In the genomic region with DNA sequence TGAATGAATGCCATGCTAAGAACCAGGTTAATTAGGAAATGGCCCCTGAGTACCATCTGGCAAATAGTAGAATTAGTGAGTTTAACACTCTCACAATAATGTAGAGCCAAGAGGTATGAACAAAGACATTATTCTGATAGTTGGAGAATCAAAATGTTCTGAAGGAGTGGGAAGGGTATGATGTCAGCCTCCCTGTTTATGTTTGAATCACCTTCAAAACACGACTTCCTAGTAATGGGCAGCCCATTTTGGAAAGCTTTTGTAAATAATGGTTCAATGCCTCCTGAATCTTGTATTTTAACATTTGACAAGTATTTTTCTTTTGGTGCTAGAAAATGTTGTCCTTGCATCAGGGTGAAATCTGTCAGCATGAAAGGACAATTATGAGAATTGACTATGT, we compare ENCODE assay signal across 28 cellular contexts.
"Had no signal": no experiment of that assay in that cellular context is flagged by ENCODE, and none has a peak within 500 bp of the region (broad histone marks: within the 10 kb centered on the region; RNA-seq: fewer than 3 reads in every experiment).

No MANE protein-coding gene starts in this region.

- H3K27me3 ChIP-seq: adrenal gland, brain microvascular endothelial cell, cardiac muscle cell had no signal

- H3K4me3 ChIP-seq: adrenal gland, cardiac muscle cell, K562, SK-N-MC had no signal

- H3K9me3 ChIP-seq: adrenal gland had no signal

- DNase-seq: activated CD4-positive, alpha-beta T cell treated with anti-CD3 and anti-CD28 coated beads for 48 hours; activated CD4-positive, alpha-beta T cell treated with anti-CD3 and anti-CD28 coated beads, Interleukin-2, amount 50 U/mL, for 4 hours; activated CD8-positive, alpha-beta memory T cell treated with anti-CD3 and anti-CD28 coated beads, Interleukin-2, amount 50 U/mL, for 48 hours; activated CD8-positive, alpha-beta T cell treated with anti-CD3 and anti-CD28 coated beads, Interleukin-2, amount 10 ng/mL, durations not matched to agents 7 days and 5 days; activated naive CD4-positive, alpha-beta T cell treated with anti-CD3 and anti-CD28 coated beads, Interleukin-2, amount 50 U/mL, for 16 hours; activated naive CD8-positive, alpha-beta T cell treated with anti-CD3 and anti-CD28 coated beads, Interleukin-2, amount 10 ng/mL, durations not matched to agents 7 days and 5 days; activated T-cell treated with anti-CD3 and anti-CD28 coated beads, Interleukin-2, amount 50 U/mL, for 1 hour; adrenal gland; aorta; brain microvascular endothelial cell; Karpas-422; NCI-H1048; NCI-H1930; NCI-H2107; NCI-H2171 treated with DMSO at 0.1 percent for 48 hours; NCI-H226; NCI-H510A; NCI-H526 treated with DMSO at 0.1 percent for 48 hours; NK-92 treated with Interleukin-12 subunit alpha and Interleukin-12 subunit beta, amount 100 ng/mL, for 24 hours; OCI-M1; RPMI8226; T-helper 1 cell had no signal

- H3K27ac ChIP-seq: adrenal gland, brain microvascular endothelial cell, cardiac muscle cell, SK-N-MC had no signal

- H3K36me3 ChIP-seq: adrenal gland, brain microvascular endothelial cell, cardiac muscle cell had no signal

- ATAC-seq: activated CD4-positive, CD25-positive, alpha-beta regulatory T cell treated with anti-CD3 and anti-CD28 coated beads, Interleukin-2, amount 50 U/mL, for 24 hours; activated CD8-positive, alpha-beta T cell treated with anti-CD3 and anti-CD28 coated beads, Interleukin-2, amount 10 ng/mL, durations not matched to agents 7 days and 5 days; K562; Panc1; Right ventricle myocardium inferior had no signal

- H3K4me1 ChIP-seq: adrenal gland had no signal
